Comparison of ENCODE assay signal across 13 cellular contexts in genomic region chr19:18253716-18254115, GRCh38. TPM values are rescaled to one million over a fixed set of nuclear protein-coding genes. Genes with fewer than 3 reads are reported as not detected.
DNase-seq lines count a peak whose midpoint lies in the region; ATAC-seq and TF ChIP-seq lines count a peak whose summit lies in the region.
"Had no signal": no experiment of that assay in that cellular context is flagged by ENCODE, and none has a peak within 500 bp of the region (broad histone marks: within the 10 kb centered on the region; RNA-seq: fewer than 3 reads in every experiment).

No MANE protein-coding gene starts in this region.

- ATAC-seq in stimulated activated effector memory CD8-positive, alpha-beta T cell treated with anti-CD3 and anti-CD28 coated beads, Interleukin-12 subunit alpha, Interleukin-12 subunit beta, amount 100 ng/mL, for 72 hours, result no peak
- ATAC-seq in WTC11, result no peak
- ATAC-seq in stimulated activated naive CD8-positive, alpha-beta T cell treated with anti-CD3 and anti-CD28 coated beads, Interleukin-15, Interleukin-2, amounts not matched to agents 100 U/mL and 50 U/mL, for 24 hours, result no peak

- CTCF ChIA-PET in WTC11 (lab: Charles Lee), result interaction anchor here (0.8 to 12.7 kb wide), 16 partner anchors 9 to 157 kb away, joined by 3 to 369 read pairs (median 21); partner anchors contain the start of genes MPV17L2, PDE4C and RAB3A

- H3K4me1 Mint-ChIP-seq in stimulated activated effector memory CD8-positive, alpha-beta T cell treated with anti-CD3 and anti-CD28 coated beads, Interleukin-12 subunit alpha, Interleukin-12 subunit beta, amount 100 ng/mL, for 72 hours, result peaks cover 6% of the 10 kb centered on the region
- H3K4me1 Mint-ChIP-seq in WTC11, result peaks cover 17% of the 10 kb centered on the region

- TF ChIP-seq POLR2A in esophagus squamous epithelium (IDR thresholded peaks at IDR 0.05), result no peak

- H3K9me3 ChIP-seq in OCI-LY3 (ENCODE audit: insufficient read depth, low read length) (no peaks in the 10 kb centered on the region), esophagus squamous epithelium (no peaks in the 10 kb centered on the region)

- TF ChIP-seq CTCF in OCI-LY3 (IDR thresholded peaks at IDR 0.05; ENCODE audit: low read depth, low read length) (no peak), esophagus squamous epithelium (IDR thresholded peaks at IDR 0.05) (no peak), WTC11 (IDR thresholded peaks at IDR 0.05) (no peak)

- 0 out of 2 replicates have a peak overlapping the region, but pooled peaks have one; percentile 1 for H3K27ac ChIP-seq in OCI-LY3 (ENCODE audit: low read length)
- peak overlapping the region; percentile 61 to 80 (median 73) for H3K27ac ChIP-seq in esophagus squamous epithelium

- POLR2A ChIA-PET in WTC11 (lab: Charles Lee), result interaction anchor here (4.7 kb wide), 1 partner anchor 27 kb away, joined by 27 read pairs; the partner anchor contains the start of gene JUND

- H3K36me3 Mint-ChIP-seq in stimulated activated effector memory CD8-positive, alpha-beta T cell treated with anti-CD3 and anti-CD28 coated beads, Interleukin-12 subunit alpha, Interleukin-12 subunit beta, amount 100 ng/mL, for 72 hours, result no peaks in the 10 kb centered on the region
- H3K36me3 Mint-ChIP-seq in WTC11, result 0 out of 2 replicates have a peak, but pooled peaks cover 6% of the 10 kb centered on the region
- H3K36me3 Mint-ChIP-seq: CD8-positive, alpha-beta memory T cell had no signal

- no peaks in the 10 kb centered on the region for H4K20me1 ChIP-seq in OCI-LY3 (ENCODE audit: insufficient read depth, low read length)

- H3K4me3 ChIP-seq in OCI-LY3 (ENCODE audit: low read length) (no peak overlapping the region), esophagus squamous epithelium (no peak overlapping the region)

- H3K4me2 ChIP-seq in OCI-LY3 (ENCODE audit: low read length), result peak overlapping the region; percentile 51

- H3K27me3 Mint-ChIP-seq in WTC11 (ENCODE audit: low read depth), result peaks cover 13% of the 10 kb centered on the region

- H3K27ac Mint-ChIP-seq in stimulated activated effector memory CD8-positive, alpha-beta T cell treated with anti-CD3 and anti-CD28 coated beads, Interleukin-12 subunit alpha, Interleukin-12 subunit beta, amount 100 ng/mL, for 72 hours, result peak overlapping the region; percentile 67
- H3K27ac Mint-ChIP-seq in WTC11, result no peak overlapping the region
- H3K27ac Mint-ChIP-seq: stimulated activated naive CD8-positive, alpha-beta T cell treated with anti-CD3 and anti-CD28 coated beads, Interleukin-15, Interleukin-2, amounts not matched to agents 100 ng/mL and 50 ng/mL, for 24 hours had no signal

- peak overlapping the region; percentile 89 for H2AFZ ChIP-seq in OCI-LY3 (ENCODE audit: low read depth, low read length)

- H3K4me3 Mint-ChIP-seq in stimulated activated effector memory CD8-positive, alpha-beta T cell treated with anti-CD3 and anti-CD28 coated beads, Interleukin-12 subunit alpha, Interleukin-12 subunit beta, amount 100 ng/mL, for 72 hours, result no peak overlapping the region
- no peak overlapping the region for H3K4me3 Mint-ChIP-seq in WTC11
- H3K4me3 Mint-ChIP-seq: CD8-positive, alpha-beta memory T cell; stimulated activated naive CD8-positive, alpha-beta T cell treated with anti-CD3 and anti-CD28 coated beads, Interleukin-15, Interleukin-2, amounts not matched to agents 100 ng/mL and 50 ng/mL, for 24 hours had no signal

- WGBS in esophagus squamous epithelium, 2 donors, result 27% methylated on average over 3 of the region's 5 CpGs; no CpG with 5 or more reads in 1 of the 2 donors

- no peaks in the 10 kb centered on the region for H3K9me3 Mint-ChIP-seq in stimulated activated effector memory CD8-positive, alpha-beta T cell treated with anti-CD3 and anti-CD28 coated beads, Interleukin-12 subunit alpha, Interleukin-12 subunit beta, amount 100 ng/mL, for 72 hours
- H3K9me3 Mint-ChIP-seq in WTC11, result peaks cover 10% of the 10 kb centered on the region
- H3K9me3 Mint-ChIP-seq: CD8-positive, alpha-beta memory T cell; stimulated activated naive CD8-positive, alpha-beta T cell treated with anti-CD3 and anti-CD28 coated beads, Interleukin-15, Interleukin-2, amounts not matched to agents 100 ng/mL and 50 ng/mL, for 24 hours had no signal

- H3K4me1 ChIP-seq in OCI-LY3 (ENCODE audit: low read length) (peaks cover 28% of the 10 kb centered on the region), esophagus squamous epithelium (peaks cover 5 to 39% (median 7%) of the 10 kb centered on the region in 3 donors)

- peak; percentile 84 for DNase-seq in HPDE6-E6E7 (ENCODE audit: extremely low spot score)
- DNase-seq in esophagus squamous epithelium (lab: John Stamatoyannopoulos, UW), result no peak
- DNase-seq in stimulated activated effector memory CD8-positive, alpha-beta T cell treated with anti-CD3 and anti-CD28 coated beads, Interleukin-12 subunit alpha, Interleukin-12 subunit beta, amount 100 ng/mL, for 72 hours (ENCODE audit: low spot score in 2 of 2), result no peak
- no peak for DNase-seq in DMS153 treated with DMSO at 0.1 percent for 48 hours (lab: John Stamatoyannopoulos, UW; ENCODE audit: unreplicated experiment)
- no peak for DNase-seq in WTC11 (ENCODE audit: low spot score)
- DNase-seq in NCI-H2227 (lab: John Stamatoyannopoulos, UW; ENCODE audit: unreplicated experiment), result no peak
- DNase-seq in stimulated activated naive CD8-positive, alpha-beta T cell treated with anti-CD3 and anti-CD28 coated beads, Interleukin-15, Interleukin-2, amounts not matched to agents 100 U/mL and 50 U/mL, for 24 hours, result no peak
- DNase-seq: CD8-positive, alpha-beta memory T cell; NCI-H1694 treated with DMSO at 0.1 percent for 48 hours; NK-92 treated with Interleukin-12 subunit alpha and Interleukin-12 subunit beta, amount 100 ng/mL, for 24 hours; stimulated activated CD4-positive, alpha-beta T cell treated with anti-CD3 and anti-CD28 coated beads, Interleukin-1b, Interleukin-23, amount 100 ng/mL, for 48 hours had no signal

- H3K36me3 ChIP-seq in OCI-LY3 (replicated peaks; ENCODE audit: low read depth, low read length) (no peaks in the 10 kb centered on the region), esophagus squamous epithelium (peaks cover 0 to 12% (median 0%) of the 10 kb centered on the region in 3 donors)

- H3K9ac ChIP-seq in OCI-LY3 (ENCODE audit: low read length), result peak overlapping the region; percentile 15; the same call in 1 of the 2 replicates

- H3K27me3 ChIP-seq in OCI-LY3 (ENCODE audit: low read depth, low read length) (peaks cover 8% of the 10 kb centered on the region; the same call in 1 of the 2 replicates), esophagus squamous epithelium (peaks cover 0 to 12% (median 0%) of the 10 kb centered on the region in 4 donors)

- intact Hi-C loops in esophagus squamous epithelium (cut with DNase I), result loop anchor here (10.0 kb wide), 1 partner anchor 139 kb away; no protein-coding TSS in a partner anchor

- no peaks in the 10 kb centered on the region for H3K79me2 ChIP-seq in OCI-LY3 (ENCODE audit: low read length)

TF ChIP-seq in WTC11, 78 proteins besides CTCF, POLR2A, EP300 and RAD21:
- TF ChIP-seq JUN (CRISPR knock-in tag; IDR thresholded peaks at IDR 0.05) (no peak), FOXP4 (CRISPR knock-in tag; IDR thresholded peaks at IDR 0.05) (no peak), ZMAT4 (CRISPR knock-in tag; IDR thresholded peaks at IDR 0.05) (no peak), NFYB (CRISPR knock-in tag; conservative IDR thresholded peaks at IDR 0.05; ENCODE audit: low read depth) (no peak), FOXP1 (CRISPR knock-in tag; IDR thresholded peaks at IDR 0.05; ENCODE audit: borderline replicate concordance) (no peak)

RNA-seq across cellular contexts. Expression of gene IQCN, which starts 20.5 kb away (rescaled TPM):
- total RNA-seq in esophagus squamous epithelium (1 to 10 TPM in 2 of 4 donors, under 1 TPM in 2; 0.23 to 3.1 (median 0.96) TPM), WTC11 (2021) (0.46 to 1.0 TPM (median 0.61 TPM) in 3 replicates)

RNA-seq across cellular contexts. Expression of gene PDE4C, which starts 27.5 kb away (rescaled TPM):
- under 1 TPM in 1 of 4 donors, not detected in 3; 0.76 TPM for total RNA-seq in esophagus squamous epithelium
- 3.0 to 5.7 TPM (median 3.8 TPM) in 3 replicates for total RNA-seq in WTC11 (2021)
- total RNA-seq: CD8-positive, alpha-beta memory T cell had no signal

RNA-seq across cellular contexts. Expression of gene JUND, which starts 27.7 kb away (rescaled TPM):
- total RNA-seq in esophagus squamous epithelium (100 to 1,000 TPM in 3 of 4 donors, 10 to 100 TPM in 1; 71.7 to 192 (median 166) TPM), WTC11 (2021) (121 to 137 TPM (median 133 TPM) in 3 replicates)

RNA-seq across cellular contexts. Expression of gene RAB3A, which starts 49.9 kb away (rescaled TPM):
- under 1 TPM in 3 of 4 donors, not detected in 1; 0.30 to 0.76 (median 0.44) TPM for total RNA-seq in esophagus squamous epithelium
- total RNA-seq in WTC11 (2021), result 12.2 to 14.7 TPM (median 14.6 TPM) in 3 replicates
